Comparison of ENCODE assay signal across 8 cellular contexts in the genomic region with DNA sequence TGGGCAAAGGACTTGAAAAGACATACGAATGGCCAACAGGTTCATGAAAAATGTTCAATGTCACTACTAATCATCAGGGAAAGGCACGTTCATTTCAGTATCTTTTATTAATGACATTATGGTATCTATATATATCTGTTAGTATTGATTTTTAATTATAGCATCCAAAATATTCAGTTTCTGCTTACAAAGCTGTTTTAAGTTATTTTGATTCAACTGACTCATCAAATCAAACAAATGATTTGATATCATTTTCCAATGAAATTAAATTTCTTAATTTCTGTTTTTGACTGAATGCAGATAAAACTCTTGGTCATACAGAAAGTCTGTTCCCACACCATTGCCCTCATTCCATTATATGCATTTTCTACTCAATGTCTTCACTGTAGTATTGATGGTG.
"Had no signal": no experiment of that assay in that cellular context is flagged by ENCODE, and none has a peak within 500 bp of the region (broad histone marks: within the 10 kb centered on the region; RNA-seq: fewer than 3 reads in every experiment).

No MANE protein-coding gene starts in this region.

- DNase-seq: GDM1, GF-D8 had no signal

- FAIRE-seq: G401.6, GM12878, GM12891, GM12892, GM18507, GM19239 had no signal

- H3K4me3 ChIP-seq: GM12878 had no signal

- ATAC-seq: GM12878 had no signal
